In the genomic region with DNA sequence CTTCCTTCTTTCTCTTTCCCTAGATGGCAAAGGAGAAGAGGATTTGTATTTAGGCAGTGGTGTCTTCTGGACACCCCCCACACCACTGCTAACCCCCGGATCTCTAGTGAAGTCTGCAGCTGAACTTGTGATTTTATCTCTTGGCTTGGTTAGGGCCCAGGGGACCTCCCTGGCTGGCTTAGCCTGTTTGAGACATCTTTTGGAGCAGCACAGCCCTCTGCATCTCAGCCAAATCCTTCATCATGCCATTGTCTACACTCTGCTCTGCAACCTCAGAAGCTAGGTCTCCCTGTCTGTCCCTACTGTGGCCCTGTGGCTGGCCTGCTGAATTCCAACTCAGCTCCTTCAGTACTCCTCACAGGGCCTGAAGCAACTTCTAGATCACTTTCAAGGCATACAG, we compare ENCODE assay signal across 19 cellular contexts.
A peak's percentile ranks its signal among the peaks of the same experiment; 100 is the strongest.
DNase-seq lines count a peak whose midpoint lies in the region; ATAC-seq and TF ChIP-seq lines count a peak whose summit lies in the region.
"Had no signal": no experiment of that assay in that cellular context is flagged by ENCODE, and none has a peak within 500 bp of the region (broad histone marks: within the 10 kb centered on the region; RNA-seq: fewer than 3 reads in every experiment).

No MANE protein-coding gene starts in this region.

- no peak overlapping the region for H3K4me3 Mint-ChIP-seq in MCF 10A (ENCODE audit: unreplicated experiment)
- H3K4me3 Mint-ChIP-seq: activated naive CD8-positive, alpha-beta T cell treated with anti-CD3 and anti-CD28 coated beads, Interleukin-2, amount 10 ng/mL, durations not matched to agents 7 days and 5 days; activated T-helper 17 cell treated with anti-CD3 and anti-CD28 coated beads, Interleukin-2, amount 50 U/mL, for 72 hours had no signal

- no peak for TF ChIP-seq POLR2A in IMR-90 (IDR thresholded peaks at IDR 0.05; ENCODE audit: low read depth, low read length)

- H3K36me3 Mint-ChIP-seq in MCF 10A (ENCODE audit: insufficient read depth, unreplicated experiment) = no peaks in the 10 kb centered on the region
- H3K36me3 Mint-ChIP-seq: activated naive CD8-positive, alpha-beta T cell treated with anti-CD3 and anti-CD28 coated beads, Interleukin-2, amount 10 ng/mL, durations not matched to agents 7 days and 5 days had no signal

- H3K23ac ChIP-seq in IMR-90 (ENCODE audit: low read depth, low read length) = peak overlapping the region; percentile 44; the same call in 1 of the 2 replicates
- no peak overlapping the region for H3K23ac ChIP-seq in mesenchymal stem cell (ENCODE audit: low read length in 2 of 2)

- dilution Hi-C loops in IMR-90 (cut with HindIII; ENCODE audit: low sequenced_read_pairs, unreplicated experiment) = no loop called here

- H3K4me1 Mint-ChIP-seq in MCF 10A (ENCODE audit: insufficient read depth, unreplicated experiment) = peaks cover 74% of the 10 kb centered on the region
- H3K4me1 Mint-ChIP-seq: activated naive CD8-positive, alpha-beta T cell treated with anti-CD3 and anti-CD28 coated beads, Interleukin-2, amount 10 ng/mL, durations not matched to agents 7 days and 5 days; activated T-helper 17 cell treated with anti-CD3 and anti-CD28 coated beads, Interleukin-2, amount 50 U/mL, for 72 hours had no signal

- H4K91ac ChIP-seq in IMR-90 (ENCODE audit: insufficient read depth, low read depth, low read length) (peak overlapping the region; percentile 82), mesenchymal stem cell (ENCODE audit: low read length) (no peak overlapping the region)

- no peak overlapping the region for H3K9ac ChIP-seq in IMR-90 (ENCODE audit: low read depth, low read length)
- peak overlapping the region; percentile 54 for H3K9ac ChIP-seq in mesenchymal stem cell (ENCODE audit: low read length)

- H3K4me1 ChIP-seq in IMR-90 (ENCODE audit: control insufficient read depth, insufficient read depth, low read length) (peaks cover 19% of the 10 kb centered on the region), mesenchymal stem cell (ENCODE audit: control insufficient read depth, insufficient read depth, low read depth, low read length) (peaks cover 7% of the 10 kb centered on the region)
- H3K4me1 ChIP-seq: breast epithelium, Caco-2 had no signal

- H4K20me1 ChIP-seq in IMR-90 (ENCODE audit: insufficient read depth, low read length) = no peaks in the 10 kb centered on the region

- TF ChIP-seq CTCF in IMR-90 (conservative IDR thresholded peaks at IDR 0.05; ENCODE audit: low read depth, low read length) = no peak
- TF ChIP-seq CTCF in MCF 10A (IDR thresholded peaks at IDR 0.05; ENCODE audit: unreplicated experiment) = no peak

- H3K4me2 ChIP-seq in IMR-90 (ENCODE audit: low read depth, low read length) (no peak overlapping the region), mesenchymal stem cell (ENCODE audit: low read length, poor library complexity, severe bottlenecking) (no peak overlapping the region)

- peak overlapping the region; percentile 84 for H3K18ac ChIP-seq in IMR-90 (ENCODE audit: low read depth, low read length)
- peak overlapping the region in 1 of 2 experiments; percentile 72 for H3K18ac ChIP-seq in mesenchymal stem cell (ENCODE audit: low read depth in 1 of 2, low read length in 2 of 2)

- no peak for DNase-seq in IMR-90
- DNase-seq in fibroblast of gingiva (ENCODE audit: low read depth) = peak; percentile 62
- no peak for DNase-seq in mesenchymal stem cell
- peak; percentile 61 for DNase-seq in ureter (ENCODE audit: low spot score)
- no peak for DNase-seq in NCI-H187 treated with DMSO at 0.1 percent for 48 hours (lab: John Stamatoyannopoulos, UW)
- no peak for DNase-seq in LoVo (ENCODE audit: low spot score)
- DNase-seq in MCF 10A (ENCODE audit: unreplicated experiment) = no peak
- DNase-seq: activated CD4-positive, alpha-beta T cell treated with anti-CD3 and anti-CD28 coated beads for 4 hours; activated naive CD8-positive, alpha-beta T cell treated with anti-CD3 and anti-CD28 coated beads, Interleukin-2, amount 10 ng/mL, durations not matched to agents 7 days and 5 days; Caco-2; KBM-7; NCI-H1092 treated with DMSO at 0.1 percent for 48 hours; NCI-H2081 treated with DMSO at 0.1 percent for 48 hours; NCI-H526 treated with DMSO at 0.1 percent for 48 hours; stimulated activated CD4-positive, alpha-beta T cell treated with anti-CD3 and anti-CD28 coated beads, Interleukin-4, amount 100 ng/mL, for 24 hours had no signal

- peak overlapping the region; percentile 77 for H4K5ac ChIP-seq in IMR-90 (ENCODE audit: low read depth, low read length)

- peak overlapping the region; percentile 12 for H2AK9ac ChIP-seq in IMR-90 (replicated peaks; ENCODE audit: low read depth, low read length, poor library complexity)

- peak overlapping the region in 1 of 2 experiments; percentile 63 for H2BK12ac ChIP-seq in mesenchymal stem cell (ENCODE audit: low read length in 2 of 2)

- in situ Hi-C loops in IMR-90 (cut with MboI; ENCODE audit: low sequenced_read_pairs) = no loop called here

- H3K27me3 ChIP-seq in IMR-90 (ENCODE audit: control insufficient read depth, insufficient read depth, low read length) (no peaks in the 10 kb centered on the region), mesenchymal stem cell (ENCODE audit: control insufficient read depth in 1 of 2, insufficient read depth in 1 of 2, low read length in 2 of 2) (no peaks in the 10 kb centered on the region)
- H3K27me3 ChIP-seq: breast epithelium, ovary had no signal

- peak overlapping the region; percentile 93 for H2BK120ac ChIP-seq in IMR-90 (ENCODE audit: low read depth, low read length)
- no peak overlapping the region for H2BK120ac ChIP-seq in mesenchymal stem cell (ENCODE audit: low read depth, low read length)

- peaks cover 3 to 12% of the 10 kb centered on the region in 2 experiments; a peak in 1 of 4 replicates for H3K79me1 ChIP-seq in IMR-90 (ENCODE audit: low read depth in 1 of 2, low read length in 2 of 2)
- no peaks in the 10 kb centered on the region for H3K79me1 ChIP-seq in mesenchymal stem cell (replicated peaks; ENCODE audit: low read length, poor library complexity, severe bottlenecking)

- H3K9me3 ChIP-seq in IMR-90 (ENCODE audit: control insufficient read depth, insufficient read depth, low read length) (no peaks in the 10 kb centered on the region), mesenchymal stem cell (ENCODE audit: control insufficient read depth, low read length) (no peaks in the 10 kb centered on the region)
- H3K9me3 ChIP-seq: breast epithelium, ovary had no signal

- H3K27me3 Mint-ChIP-seq in MCF 10A (ENCODE audit: insufficient read depth, unreplicated experiment) = no peaks in the 10 kb centered on the region
- H3K27me3 Mint-ChIP-seq: activated naive CD8-positive, alpha-beta T cell treated with anti-CD3 and anti-CD28 coated beads, Interleukin-2, amount 10 ng/mL, durations not matched to agents 7 days and 5 days had no signal

- H4K8ac ChIP-seq in IMR-90 (ENCODE audit: low read depth in 2 of 2, low read length in 2 of 2) (peak overlapping the region; percentile 34 to 64; a peak in 3 of 4 replicates), mesenchymal stem cell (ENCODE audit: low read length) (peak overlapping the region; percentile 64)

- no peak for ATAC-seq in IMR-90 (ENCODE audit: low read depth)
- ATAC-seq: activated T-helper 17 cell treated with anti-CD3 and anti-CD28 coated beads, Interleukin-2, amount 50 U/mL, for 72 hours; esophagus mucosa had no signal

- H3K4me3 ChIP-seq in IMR-90 (ENCODE audit: insufficient read depth, low read depth, low read length) = no peak overlapping the region
- H3K4me3 ChIP-seq in mesenchymal stem cell (ENCODE audit: insufficient read depth in 1 of 2, low read depth in 1 of 2, low read length in 2 of 2) = no peak overlapping the region
- H3K4me3 ChIP-seq: breast epithelium, ovary had no signal

- H2BK20ac ChIP-seq in IMR-90 (ENCODE audit: low read depth, low read length) = peak overlapping the region; percentile 69

- H2AFZ ChIP-seq in IMR-90 (replicated peaks; ENCODE audit: low read length, poor library complexity) = peak overlapping the region; percentile 60
- no peak overlapping the region for H2AFZ ChIP-seq in mesenchymal stem cell (ENCODE audit: low read depth, low read length)

- H3K36me3 ChIP-seq in IMR-90 (ENCODE audit: control insufficient read depth, insufficient read depth, low read length) (no peaks in the 10 kb centered on the region), mesenchymal stem cell (ENCODE audit: control insufficient read depth in 1 of 2, insufficient read depth in 2 of 2, low read depth in 1 of 2, low read length in 2 of 2) (no peaks in the 10 kb centered on the region)
- H3K36me3 ChIP-seq: breast epithelium, ovary had no signal

- H2AK5ac ChIP-seq in IMR-90 (ENCODE audit: low read depth, low read length) = peak overlapping the region; percentile 94
- H2AK5ac ChIP-seq in mesenchymal stem cell (ENCODE audit: low read length, severe bottlenecking) = peak overlapping the region; percentile 65

- intact Hi-C loops in IMR-90 (cut with micrococcal nuclease) = no loop called here
- intact Hi-C loops in MCF 10A (cut with micrococcal nuclease) = no loop called here

- POLR2A ChIA-PET in IMR-90 (lab: Charles Lee; ENCODE audit: unreplicated experiment) (interaction anchor here (0.7 kb wide), 1 partner anchor 100 kb away, joined by 3 read pairs; no protein-coding TSS in a partner anchor), MCF 10A (lab: Yijun Ruan, JAX) (no interaction called here)

- H3K27ac ChIP-seq in IMR-90 (ENCODE audit: insufficient read depth, low read length) (peak overlapping the region; percentile 8), mesenchymal stem cell (ENCODE audit: low read length, poor library complexity, severe bottlenecking) (no peak overlapping the region)
- H3K27ac ChIP-seq: breast epithelium, ovary had no signal

- peaks cover 6% of the 10 kb centered on the region for H3K9me3 Mint-ChIP-seq in MCF 10A (ENCODE audit: unreplicated experiment)
- H3K9me3 Mint-ChIP-seq: activated naive CD8-positive, alpha-beta T cell treated with anti-CD3 and anti-CD28 coated beads, Interleukin-2, amount 10 ng/mL, durations not matched to agents 7 days and 5 days had no signal

- H2BK15ac ChIP-seq in IMR-90 (ENCODE audit: low read depth, low read length) (peak overlapping the region; percentile 72; the same call in 2 of the 3 replicates), mesenchymal stem cell (ENCODE audit: low read depth, poor library complexity, severe bottlenecking) (no peak overlapping the region)

- CTCF ChIA-PET in IMR-90 (lab: Yijun Ruan, JAX) (interaction anchor here (0.6 to 0.7 kb wide), 2 partner anchors 177 to 520 kb away, joined by 3 read pairs; no protein-coding TSS in a partner anchor), MCF 10A (lab: Yijun Ruan, JAX) (interaction anchor here (0.6 kb wide), 1 partner anchor 9 kb away, joined by 4 read pairs; no protein-coding TSS in a partner anchor)

- TF ChIP-seq RAD21 in IMR-90 (IDR thresholded peaks at IDR 0.05; ENCODE audit: low read length) = no peak

- no peak overlapping the region for H3K27ac Mint-ChIP-seq in MCF 10A (ENCODE audit: low read depth, unreplicated experiment)
- H3K27ac Mint-ChIP-seq: activated naive CD8-positive, alpha-beta T cell treated with anti-CD3 and anti-CD28 coated beads, Interleukin-2, amount 10 ng/mL, durations not matched to agents 7 days and 5 days; activated T-helper 17 cell treated with anti-CD3 and anti-CD28 coated beads, Interleukin-2, amount 50 U/mL, for 72 hours had no signal

- peak overlapping the region; percentile 69 for H3K14ac ChIP-seq in IMR-90 (replicated peaks; ENCODE audit: low read depth, low read length)
- H3K14ac ChIP-seq in mesenchymal stem cell (ENCODE audit: low read length in 2 of 2) = peak overlapping the region in 1 of 2 experiments; percentile 63

- H3K4ac ChIP-seq in IMR-90 (ENCODE audit: low read depth, low read length) (peak overlapping the region; percentile 75), mesenchymal stem cell (ENCODE audit: low read depth in 1 of 2, low read length in 2 of 2) (peak overlapping the region in 1 of 2 experiments; percentile 30)

- H2BK5ac ChIP-seq in IMR-90 (ENCODE audit: low read depth, low read length, poor library complexity, severe bottlenecking) (peak overlapping the region; percentile 15), mesenchymal stem cell (ENCODE audit: low read depth, low read length, poor library complexity, severe bottlenecking) (no peak overlapping the region)

- no TSS peak for BruUV-seq in IMR-90 (replicated peaks; lab: Mats Ljungman, UMichigan)
- no TSS peak for BruUV-seq in MCF 10A (replicated peaks; lab: Mats Ljungman, UMichigan)

- peak overlapping the region; percentile 14; the same call in 1 of the 2 replicates for H3K56ac ChIP-seq in IMR-90 (ENCODE audit: extremely low read depth, insufficient read depth, low read length)

- WGBS in IMR-90 (ENCODE audit: extremely low coverage in 2 of 2, insufficient read length in 1 of 2), 2 experiments = no CpG with 5 or more reads among the region's 1 CpG
- 73% methylated on average over 1 of the region's 1 CpG for WGBS in mesenchymal stem cell

- peaks cover 15% of the 10 kb centered on the region for H3K9me1 ChIP-seq in IMR-90 (ENCODE audit: insufficient read depth, low read length)

Comparison
In these comparisons a context has a peak if more than half of its experiments do, and no peak if none do; other contexts are left out.
1. DNase-seq: peak in fibroblast of gingiva (single experiment) and ureter (single experiment); none in IMR-90 (single experiment), mesenchymal stem cell (single experiment), NCI-H187 treated with DMSO at 0.1 percent for 48 hours (single experiment), LoVo (single experiment) and MCF 10A (single experiment).